Comparison of ENCODE assay signal across 1 cellular context in the genomic region with DNA sequence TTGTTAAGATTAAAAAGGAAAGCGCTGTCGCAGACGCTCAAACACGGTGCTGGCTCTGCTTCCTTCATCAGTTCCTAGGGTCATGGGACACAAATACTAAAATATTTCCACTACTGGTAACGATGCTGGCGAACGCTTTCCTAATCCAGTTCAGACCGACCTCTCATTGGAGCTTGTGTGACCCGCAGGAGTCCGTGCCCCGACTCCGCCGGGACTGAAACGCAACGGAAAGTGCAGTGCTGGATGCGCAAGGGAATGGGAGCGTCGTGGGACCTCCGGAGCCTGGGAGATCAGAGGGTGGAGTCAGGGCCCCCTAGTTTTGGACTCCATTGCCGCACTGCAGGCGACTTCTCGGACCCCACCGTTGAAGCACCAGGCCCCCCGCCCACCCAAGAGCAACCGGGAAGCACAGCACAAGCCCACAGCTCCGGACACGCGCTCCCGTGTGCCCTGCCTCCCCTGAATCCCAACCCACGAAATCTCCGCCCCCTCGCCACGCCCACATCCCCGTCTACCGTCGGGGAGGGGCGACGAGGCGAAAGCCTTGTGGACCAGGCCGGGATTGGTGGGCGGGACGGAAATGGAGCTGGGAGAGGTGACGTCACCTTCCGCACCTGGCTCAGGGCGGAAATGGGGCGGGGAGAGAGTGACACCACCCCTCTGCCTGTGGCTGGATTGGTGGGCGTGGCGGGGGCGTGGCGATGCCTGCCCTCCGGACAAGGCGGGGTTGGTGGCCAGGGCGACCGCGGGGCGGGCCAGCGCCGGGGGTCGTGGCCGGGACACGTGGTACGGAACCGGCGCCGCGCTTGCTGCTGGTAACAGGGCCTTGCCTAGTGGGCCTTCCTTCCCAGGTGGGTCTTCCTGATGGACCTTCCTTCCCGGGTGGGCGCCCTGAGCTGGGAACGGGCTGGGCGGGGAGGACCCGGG.
TF ChIP-seq lines count a peak whose summit lies in the region.

A gene (plus strand): TSS at position 783 of the 927 bp plus-strand sequence. CDS start 3,611 bp downstream, outside the sequence.

TF ChIP-seq in K562, 482 proteins besides CTCF, POLR2A, EP300 and RAD21 (continued from another document and continues in another):
- TF ChIP-seq, protein P1, sequence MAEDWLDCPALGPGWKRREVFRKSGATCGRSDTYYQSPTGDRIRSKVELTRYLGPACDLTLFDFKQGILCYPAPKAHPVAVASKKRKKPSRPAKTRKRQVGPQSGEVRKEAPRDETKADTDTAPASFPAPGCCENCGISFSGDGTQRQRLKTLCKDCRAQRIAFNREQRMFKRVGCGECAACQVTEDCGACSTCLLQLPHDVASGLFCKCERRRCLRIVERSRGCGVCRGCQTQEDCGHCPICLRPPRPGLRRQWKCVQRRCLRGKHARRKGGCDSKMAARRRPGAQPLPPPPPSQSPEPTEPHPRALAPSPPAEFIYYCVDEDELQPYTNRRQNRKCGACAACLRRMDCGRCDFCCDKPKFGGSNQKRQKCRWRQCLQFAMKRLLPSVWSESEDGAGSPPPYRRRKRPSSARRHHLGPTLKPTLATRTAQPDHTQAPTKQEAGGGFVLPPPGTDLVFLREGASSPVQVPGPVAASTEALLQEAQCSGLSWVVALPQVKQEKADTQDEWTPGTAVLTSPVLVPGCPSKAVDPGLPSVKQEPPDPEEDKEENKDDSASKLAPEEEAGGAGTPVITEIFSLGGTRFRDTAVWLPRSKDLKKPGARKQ (CRISPR knock-in tag; IDR thresholded peaks at IDR 0.05) = no peak
- TF ChIP-seq, protein P2, sequence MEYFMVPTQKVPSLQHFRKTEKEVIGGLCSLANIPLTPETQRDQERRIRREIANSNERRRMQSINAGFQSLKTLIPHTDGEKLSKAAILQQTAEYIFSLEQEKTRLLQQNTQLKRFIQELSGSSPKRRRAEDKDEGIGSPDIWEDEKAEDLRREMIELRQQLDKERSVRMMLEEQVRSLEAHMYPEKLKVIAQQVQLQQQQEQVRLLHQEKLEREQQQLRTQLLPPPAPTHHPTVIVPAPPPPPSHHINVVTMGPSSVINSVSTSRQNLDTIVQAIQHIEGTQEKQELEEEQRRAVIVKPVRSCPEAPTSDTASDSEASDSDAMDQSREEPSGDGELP (CRISPR knock-in tag; IDR thresholded peaks at IDR 0.05; ENCODE audit: borderline replicate concordance) = peak; percentile 76
- TF ChIP-seq ILK (tag; IDR thresholded peaks at IDR 0.05; ENCODE audit: borderline replicate concordance, low read depth) = no peak
- TF ChIP-seq, protein P3, sequence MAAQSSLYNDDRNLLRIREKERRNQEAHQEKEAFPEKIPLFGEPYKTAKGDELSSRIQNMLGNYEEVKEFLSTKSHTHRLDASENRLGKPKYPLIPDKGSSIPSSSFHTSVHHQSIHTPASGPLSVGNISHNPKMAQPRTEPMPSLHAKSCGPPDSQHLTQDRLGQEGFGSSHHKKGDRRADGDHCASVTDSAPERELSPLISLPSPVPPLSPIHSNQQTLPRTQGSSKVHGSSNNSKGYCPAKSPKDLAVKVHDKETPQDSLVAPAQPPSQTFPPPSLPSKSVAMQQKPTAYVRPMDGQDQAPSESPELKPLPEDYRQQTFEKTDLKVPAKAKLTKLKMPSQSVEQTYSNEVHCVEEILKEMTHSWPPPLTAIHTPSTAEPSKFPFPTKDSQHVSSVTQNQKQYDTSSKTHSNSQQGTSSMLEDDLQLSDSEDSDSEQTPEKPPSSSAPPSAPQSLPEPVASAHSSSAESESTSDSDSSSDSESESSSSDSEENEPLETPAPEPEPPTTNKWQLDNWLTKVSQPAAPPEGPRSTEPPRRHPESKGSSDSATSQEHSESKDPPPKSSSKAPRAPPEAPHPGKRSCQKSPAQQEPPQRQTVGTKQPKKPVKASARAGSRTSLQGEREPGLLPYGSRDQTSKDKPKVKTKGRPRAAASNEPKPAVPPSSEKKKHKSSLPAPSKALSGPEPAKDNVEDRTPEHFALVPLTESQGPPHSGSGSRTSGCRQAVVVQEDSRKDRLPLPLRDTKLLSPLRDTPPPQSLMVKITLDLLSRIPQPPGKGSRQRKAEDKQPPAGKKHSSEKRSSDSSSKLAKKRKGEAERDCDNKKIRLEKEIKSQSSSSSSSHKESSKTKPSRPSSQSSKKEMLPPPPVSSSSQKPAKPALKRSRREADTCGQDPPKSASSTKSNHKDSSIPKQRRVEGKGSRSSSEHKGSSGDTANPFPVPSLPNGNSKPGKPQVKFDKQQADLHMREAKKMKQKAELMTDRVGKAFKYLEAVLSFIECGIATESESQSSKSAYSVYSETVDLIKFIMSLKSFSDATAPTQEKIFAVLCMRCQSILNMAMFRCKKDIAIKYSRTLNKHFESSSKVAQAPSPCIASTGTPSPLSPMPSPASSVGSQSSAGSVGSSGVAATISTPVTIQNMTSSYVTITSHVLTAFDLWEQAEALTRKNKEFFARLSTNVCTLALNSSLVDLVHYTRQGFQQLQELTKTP (IDR thresholded peaks at IDR 0.05; ENCODE audit: low read depth in 1 of 2, partially characterized antibody in 2 of 2) = no peak
- TF ChIP-seq, protein P4, sequence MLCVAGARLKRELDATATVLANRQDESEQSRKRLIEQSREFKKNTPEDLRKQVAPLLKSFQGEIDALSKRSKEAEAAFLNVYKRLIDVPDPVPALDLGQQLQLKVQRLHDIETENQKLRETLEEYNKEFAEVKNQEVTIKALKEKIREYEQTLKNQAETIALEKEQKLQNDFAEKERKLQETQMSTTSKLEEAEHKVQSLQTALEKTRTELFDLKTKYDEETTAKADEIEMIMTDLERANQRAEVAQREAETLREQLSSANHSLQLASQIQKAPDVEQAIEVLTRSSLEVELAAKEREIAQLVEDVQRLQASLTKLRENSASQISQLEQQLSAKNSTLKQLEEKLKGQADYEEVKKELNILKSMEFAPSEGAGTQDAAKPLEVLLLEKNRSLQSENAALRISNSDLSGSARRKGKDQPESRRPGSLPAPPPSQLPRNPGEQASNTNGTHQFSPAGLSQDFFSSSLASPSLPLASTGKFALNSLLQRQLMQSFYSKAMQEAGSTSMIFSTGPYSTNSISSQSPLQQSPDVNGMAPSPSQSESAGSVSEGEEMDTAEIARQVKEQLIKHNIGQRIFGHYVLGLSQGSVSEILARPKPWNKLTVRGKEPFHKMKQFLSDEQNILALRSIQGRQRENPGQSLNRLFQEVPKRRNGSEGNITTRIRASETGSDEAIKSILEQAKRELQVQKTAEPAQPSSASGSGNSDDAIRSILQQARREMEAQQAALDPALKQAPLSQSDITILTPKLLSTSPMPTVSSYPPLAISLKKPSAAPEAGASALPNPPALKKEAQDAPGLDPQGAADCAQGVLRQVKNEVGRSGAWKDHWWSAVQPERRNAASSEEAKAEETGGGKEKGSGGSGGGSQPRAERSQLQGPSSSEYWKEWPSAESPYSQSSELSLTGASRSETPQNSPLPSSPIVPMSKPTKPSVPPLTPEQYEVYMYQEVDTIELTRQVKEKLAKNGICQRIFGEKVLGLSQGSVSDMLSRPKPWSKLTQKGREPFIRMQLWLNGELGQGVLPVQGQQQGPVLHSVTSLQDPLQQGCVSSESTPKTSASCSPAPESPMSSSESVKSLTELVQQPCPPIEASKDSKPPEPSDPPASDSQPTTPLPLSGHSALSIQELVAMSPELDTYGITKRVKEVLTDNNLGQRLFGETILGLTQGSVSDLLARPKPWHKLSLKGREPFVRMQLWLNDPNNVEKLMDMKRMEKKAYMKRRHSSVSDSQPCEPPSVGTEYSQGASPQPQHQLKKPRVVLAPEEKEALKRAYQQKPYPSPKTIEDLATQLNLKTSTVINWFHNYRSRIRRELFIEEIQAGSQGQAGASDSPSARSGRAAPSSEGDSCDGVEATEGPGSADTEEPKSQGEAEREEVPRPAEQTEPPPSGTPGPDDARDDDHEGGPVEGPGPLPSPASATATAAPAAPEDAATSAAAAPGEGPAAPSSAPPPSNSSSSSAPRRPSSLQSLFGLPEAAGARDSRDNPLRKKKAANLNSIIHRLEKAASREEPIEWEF (CRISPR knock-in tag; IDR thresholded peaks at IDR 0.05) = no peak
- no peak for TF ChIP-seq DDX20 (tag; IDR thresholded peaks at IDR 0.05; ENCODE audit: low read depth)
- TF ChIP-seq OTX1 (CRISPR knock-in tag; IDR thresholded peaks at IDR 0.05) = no peak
- TF ChIP-seq, protein P5, sequence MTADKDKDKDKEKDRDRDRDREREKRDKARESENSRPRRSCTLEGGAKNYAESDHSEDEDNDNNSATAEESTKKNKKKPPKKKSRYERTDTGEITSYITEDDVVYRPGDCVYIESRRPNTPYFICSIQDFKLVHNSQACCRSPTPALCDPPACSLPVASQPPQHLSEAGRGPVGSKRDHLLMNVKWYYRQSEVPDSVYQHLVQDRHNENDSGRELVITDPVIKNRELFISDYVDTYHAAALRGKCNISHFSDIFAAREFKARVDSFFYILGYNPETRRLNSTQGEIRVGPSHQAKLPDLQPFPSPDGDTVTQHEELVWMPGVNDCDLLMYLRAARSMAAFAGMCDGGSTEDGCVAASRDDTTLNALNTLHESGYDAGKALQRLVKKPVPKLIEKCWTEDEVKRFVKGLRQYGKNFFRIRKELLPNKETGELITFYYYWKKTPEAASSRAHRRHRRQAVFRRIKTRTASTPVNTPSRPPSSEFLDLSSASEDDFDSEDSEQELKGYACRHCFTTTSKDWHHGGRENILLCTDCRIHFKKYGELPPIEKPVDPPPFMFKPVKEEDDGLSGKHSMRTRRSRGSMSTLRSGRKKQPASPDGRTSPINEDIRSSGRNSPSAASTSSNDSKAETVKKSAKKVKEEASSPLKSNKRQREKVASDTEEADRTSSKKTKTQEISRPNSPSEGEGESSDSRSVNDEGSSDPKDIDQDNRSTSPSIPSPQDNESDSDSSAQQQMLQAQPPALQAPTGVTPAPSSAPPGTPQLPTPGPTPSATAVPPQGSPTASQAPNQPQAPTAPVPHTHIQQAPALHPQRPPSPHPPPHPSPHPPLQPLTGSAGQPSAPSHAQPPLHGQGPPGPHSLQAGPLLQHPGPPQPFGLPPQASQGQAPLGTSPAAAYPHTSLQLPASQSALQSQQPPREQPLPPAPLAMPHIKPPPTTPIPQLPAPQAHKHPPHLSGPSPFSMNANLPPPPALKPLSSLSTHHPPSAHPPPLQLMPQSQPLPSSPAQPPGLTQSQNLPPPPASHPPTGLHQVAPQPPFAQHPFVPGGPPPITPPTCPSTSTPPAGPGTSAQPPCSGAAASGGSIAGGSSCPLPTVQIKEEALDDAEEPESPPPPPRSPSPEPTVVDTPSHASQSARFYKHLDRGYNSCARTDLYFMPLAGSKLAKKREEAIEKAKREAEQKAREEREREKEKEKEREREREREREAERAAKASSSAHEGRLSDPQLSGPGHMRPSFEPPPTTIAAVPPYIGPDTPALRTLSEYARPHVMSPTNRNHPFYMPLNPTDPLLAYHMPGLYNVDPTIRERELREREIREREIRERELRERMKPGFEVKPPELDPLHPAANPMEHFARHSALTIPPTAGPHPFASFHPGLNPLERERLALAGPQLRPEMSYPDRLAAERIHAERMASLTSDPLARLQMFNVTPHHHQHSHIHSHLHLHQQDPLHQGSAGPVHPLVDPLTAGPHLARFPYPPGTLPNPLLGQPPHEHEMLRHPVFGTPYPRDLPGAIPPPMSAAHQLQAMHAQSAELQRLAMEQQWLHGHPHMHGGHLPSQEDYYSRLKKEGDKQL (CRISPR knock-in tag; IDR thresholded peaks at IDR 0.05; ENCODE audit: borderline replicate concordance) = no peak
- no peak for TF ChIP-seq PRPF4 (IDR thresholded peaks at IDR 0.05; ENCODE audit: insufficient read depth, low read depth, low read length, poor library complexity, severe bottlenecking)
- TF ChIP-seq ERF (CRISPR knock-in tag; IDR thresholded peaks at IDR 0.05) = no peak
- peak; percentile 84 for TF ChIP-seq MXI1 (IDR thresholded peaks at IDR 0.05; ENCODE audit: low read depth, low read length)
- TF ChIP-seq SMARCB1 (IDR thresholded peaks at IDR 0.05; ENCODE audit: insufficient read length, low read depth) = no peak
- TF ChIP-seq KDM5B (IDR thresholded peaks at IDR 0.05; ENCODE audit: insufficient replicate concordance, low read depth, low read length) = peak; percentile 73
- TF ChIP-seq, protein P6, sequence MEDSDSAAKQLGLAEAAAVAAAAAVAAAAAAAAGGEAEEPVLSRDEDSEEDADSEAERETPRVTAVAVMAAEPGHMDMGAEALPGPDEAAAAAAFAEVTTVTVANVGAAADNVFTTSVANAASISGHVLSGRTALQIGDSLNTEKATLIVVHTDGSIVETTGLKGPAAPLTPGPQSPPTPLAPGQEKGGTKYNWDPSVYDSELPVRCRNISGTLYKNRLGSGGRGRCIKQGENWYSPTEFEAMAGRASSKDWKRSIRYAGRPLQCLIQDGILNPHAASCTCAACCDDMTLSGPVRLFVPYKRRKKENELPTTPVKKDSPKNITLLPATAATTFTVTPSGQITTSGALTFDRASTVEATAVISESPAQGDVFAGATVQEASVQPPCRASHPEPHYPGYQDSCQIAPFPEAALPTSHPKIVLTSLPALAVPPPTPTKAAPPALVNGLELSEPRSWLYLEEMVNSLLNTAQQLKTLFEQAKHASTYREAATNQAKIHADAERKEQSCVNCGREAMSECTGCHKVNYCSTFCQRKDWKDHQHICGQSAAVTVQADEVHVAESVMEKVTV (CRISPR knock-in tag; IDR thresholded peaks at IDR 0.05) = no peak
- no peak for TF ChIP-seq TAF9B (IDR thresholded peaks at IDR 0.05; ENCODE audit: partially characterized antibody)
- no peak for TF ChIP-seq MAFF (IDR thresholded peaks at IDR 0.05; ENCODE audit: low read length)
- TF ChIP-seq RB1 (IDR thresholded peaks at IDR 0.05; ENCODE audit: low read depth) = no peak
- TF ChIP-seq, protein P7, sequence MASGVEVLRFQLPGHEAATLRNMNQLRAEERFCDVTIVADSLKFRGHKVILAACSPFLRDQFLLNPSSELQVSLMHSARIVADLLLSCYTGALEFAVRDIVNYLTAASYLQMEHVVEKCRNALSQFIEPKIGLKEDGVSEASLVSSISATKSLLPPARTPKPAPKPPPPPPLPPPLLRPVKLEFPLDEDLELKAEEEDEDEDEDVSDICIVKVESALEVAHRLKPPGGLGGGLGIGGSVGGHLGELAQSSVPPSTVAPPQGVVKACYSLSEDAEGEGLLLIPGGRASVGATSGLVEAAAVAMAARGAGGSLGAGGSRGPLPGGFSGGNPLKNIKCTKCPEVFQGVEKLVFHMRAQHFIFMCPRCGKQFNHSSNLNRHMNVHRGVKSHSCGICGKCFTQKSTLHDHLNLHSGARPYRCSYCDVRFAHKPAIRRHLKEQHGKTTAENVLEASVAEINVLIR (CRISPR knock-in tag; IDR thresholded peaks at IDR 0.05) = peak; percentile 54; the same call in 1 of the 2 replicates
- TF ChIP-seq, protein P8, sequence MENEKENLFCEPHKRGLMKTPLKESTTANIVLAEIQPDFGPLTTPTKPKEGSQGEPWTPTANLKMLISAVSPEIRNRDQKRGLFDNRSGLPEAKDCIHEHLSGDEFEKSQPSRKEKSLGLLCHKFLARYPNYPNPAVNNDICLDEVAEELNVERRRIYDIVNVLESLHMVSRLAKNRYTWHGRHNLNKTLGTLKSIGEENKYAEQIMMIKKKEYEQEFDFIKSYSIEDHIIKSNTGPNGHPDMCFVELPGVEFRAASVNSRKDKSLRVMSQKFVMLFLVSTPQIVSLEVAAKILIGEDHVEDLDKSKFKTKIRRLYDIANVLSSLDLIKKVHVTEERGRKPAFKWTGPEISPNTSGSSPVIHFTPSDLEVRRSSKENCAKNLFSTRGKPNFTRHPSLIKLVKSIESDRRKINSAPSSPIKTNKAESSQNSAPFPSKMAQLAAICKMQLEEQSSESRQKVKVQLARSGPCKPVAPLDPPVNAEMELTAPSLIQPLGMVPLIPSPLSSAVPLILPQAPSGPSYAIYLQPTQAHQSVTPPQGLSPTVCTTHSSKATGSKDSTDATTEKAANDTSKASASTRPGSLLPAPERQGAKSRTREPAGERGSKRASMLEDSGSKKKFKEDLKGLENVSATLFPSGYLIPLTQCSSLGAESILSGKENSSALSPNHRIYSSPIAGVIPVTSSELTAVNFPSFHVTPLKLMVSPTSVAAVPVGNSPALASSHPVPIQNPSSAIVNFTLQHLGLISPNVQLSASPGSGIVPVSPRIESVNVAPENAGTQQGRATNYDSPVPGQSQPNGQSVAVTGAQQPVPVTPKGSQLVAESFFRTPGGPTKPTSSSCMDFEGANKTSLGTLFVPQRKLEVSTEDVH (IDR thresholded peaks at IDR 0.05; ENCODE audit: low read depth, partially characterized antibody) = no peak
